Comparison of ENCODE assay signal across 11 cellular contexts in genomic region chr16:16213863-16214293, GRCh38. TPM values are rescaled to one million over a fixed set of nuclear protein-coding genes. Genes with fewer than 3 reads are reported as not detected.
DNase-seq lines count a peak whose midpoint lies in the region; ATAC-seq and TF ChIP-seq lines count a peak whose summit lies in the region.
"Not testable (repeated sequence)": the region's sequence is repeated elsewhere in the genome, so short reads cannot be mapped to it uniquely, and the experiment has no call there.
"Had no signal": no experiment of that assay in that cellular context is flagged by ENCODE, and none has a peak within 500 bp of the region (broad histone marks: within the 10 kb centered on the region; RNA-seq: fewer than 3 reads in every experiment).

No MANE protein-coding gene starts in this region.

- H3K27ac Mint-ChIP-seq in naive thymus-derived CD4-positive, alpha-beta T cell: not testable (repeated sequence)

- dilution Hi-C loops in mammary epithelial cell (cut with HindIII; ENCODE audit: low sequenced_read_pairs): not testable (repeated sequence)

- intact Hi-C loops in mammary epithelial cell (cut with micrococcal nuclease); right cardiac atrium (cut with DNase I); naive thymus-derived CD4-positive, alpha-beta T cell (cut with micrococcal nuclease): not testable (repeated sequence)

- not testable (repeated sequence) for H3K9ac ChIP-seq in mammary epithelial cell (ENCODE audit: insufficient read depth, low read length)

- not testable (repeated sequence) for H3K4me3 Mint-ChIP-seq in naive thymus-derived CD4-positive, alpha-beta T cell

- in situ Hi-C loops in mammary epithelial cell (cut with MboI; ENCODE audit: low sequenced_read_pairs in 2 of 2): not testable (repeated sequence)

- not testable (repeated sequence) for H3K4me3 ChIP-seq in HL-60 (replicated peaks; ENCODE audit: insufficient read depth, low read length); mammary epithelial cell (replicated peaks in 1 of 3; ENCODE audit: insufficient read depth in 1 of 3, low read depth in 2 of 3, low read length in 3 of 3); fibroblast of pulmonary artery (replicated peaks; ENCODE audit: low read depth, low read length); right cardiac atrium (ENCODE audit: low read length); naive thymus-derived CD4-positive, alpha-beta T cell (ENCODE audit: low read length); thoracic aorta

- not testable (repeated sequence) for H3K79me2 ChIP-seq in mammary epithelial cell (ENCODE audit: insufficient read depth, low read length)

- 43% methylated on average over 1 of the region's 4 CpGs for WGBS in mammary epithelial cell (ENCODE audit: low coverage, missing lambda C conversion rate)
- WGBS in right cardiac atrium: 45% methylated on average over 2 of the region's 4 CpGs

- H3K27me3 Mint-ChIP-seq in naive thymus-derived CD4-positive, alpha-beta T cell: not testable (repeated sequence)

- H3K36me3 Mint-ChIP-seq in naive thymus-derived CD4-positive, alpha-beta T cell: not testable (repeated sequence)

- POLR2A ChIA-PET in naive thymus-derived CD4-positive, alpha-beta T cell (lab: Charles Lee): not testable (repeated sequence)

- not testable (repeated sequence) for H3K27ac ChIP-seq in HL-60 (replicated peaks); mammary epithelial cell (ENCODE audit: insufficient read depth, low read depth, low read length); right cardiac atrium (ENCODE audit: low read length); naive thymus-derived CD4-positive, alpha-beta T cell (ENCODE audit: low read depth, low read length)
- H3K27ac ChIP-seq in thoracic aorta: peak overlapping the region in 1 of 2 donors; percentile 35

- H4K20me1 ChIP-seq in mammary epithelial cell (ENCODE audit: insufficient read depth, low read length): not testable (repeated sequence)

- not testable (repeated sequence) for TF ChIP-seq CTCF in HL-60 (IDR thresholded peaks at IDR 0.05; ENCODE audit: insufficient read depth, low read length); mammary epithelial cell (conservative IDR thresholded peaks at IDR 0.05 in 1 of 2, IDR thresholded peaks at IDR 0.05 in 1 of 2; ENCODE audit: extremely low read depth in 1 of 2, insufficient read depth in 1 of 2, low read depth in 1 of 2, low read length in 2 of 2); fibroblast of pulmonary artery (IDR thresholded peaks at IDR 0.05; ENCODE audit: low read length, missing control alignments); thoracic aorta (IDR thresholded peaks at IDR 0.05)

- not testable (repeated sequence) for H3K36me3 ChIP-seq in mammary epithelial cell (ENCODE audit: insufficient read depth, low read length); naive thymus-derived CD4-positive, alpha-beta T cell (ENCODE audit: control insufficient read depth in 2 of 3, insufficient read depth in 3 of 3, low read length in 3 of 3); thoracic aorta

- DNase-seq in AML-193 (lab: John Stamatoyannopoulos, UW) (peak; percentile 38 to 47), HL-60 (ENCODE audit: low read depth in 1 of 2, low spot score in 1 of 2) (peak; percentile 51 to 61), NOMO-1 (lab: John Stamatoyannopoulos, UW; ENCODE audit: unreplicated experiment in 2 of 2) (peak; percentile 23 to 37), mammary epithelial cell (peak; percentile 20), fibroblast of pulmonary artery (ENCODE audit: low read depth) (peak; percentile 66)
- DNase-seq in right cardiac atrium; naive thymus-derived CD4-positive, alpha-beta T cell; thoracic aorta (ENCODE audit: low spot score): not testable (repeated sequence)

- CTCF ChIA-PET in mammary epithelial cell (lab: Charles Lee; ENCODE audit: low non-redundant PET); naive thymus-derived CD4-positive, alpha-beta T cell (lab: Charles Lee): not testable (repeated sequence)

- not testable (repeated sequence) for H3K9me3 Mint-ChIP-seq in naive thymus-derived CD4-positive, alpha-beta T cell

- not testable (repeated sequence) for H3K4me1 Mint-ChIP-seq in naive thymus-derived CD4-positive, alpha-beta T cell

- H3K4me1 ChIP-seq in mammary epithelial cell (ENCODE audit: insufficient read depth, low read length); right cardiac atrium (ENCODE audit: control insufficient read depth, insufficient read depth, low read length); naive thymus-derived CD4-positive, alpha-beta T cell (ENCODE audit: control insufficient read depth in 2 of 2, insufficient read depth in 2 of 2, low read length in 2 of 2); thoracic aorta (ENCODE audit: control insufficient read depth in 1 of 2, low read depth in 2 of 2): not testable (repeated sequence)

- H2AFZ ChIP-seq in mammary epithelial cell (ENCODE audit: low read depth, low read length): not testable (repeated sequence)

- BruUV-seq in mammary epithelial cell (replicated peaks; lab: Mats Ljungman, UMichigan): not testable (repeated sequence)

- not testable (repeated sequence) for H3K27me3 ChIP-seq in HL-60 (ENCODE audit: insufficient read depth, poor library complexity, severe bottlenecking); mammary epithelial cell (ENCODE audit: insufficient read depth, low read length); right cardiac atrium (ENCODE audit: control insufficient read depth, insufficient read depth); naive thymus-derived CD4-positive, alpha-beta T cell (ENCODE audit: control insufficient read depth in 2 of 2, insufficient read depth in 2 of 2, low read length in 2 of 2); thoracic aorta (replicated peaks; ENCODE audit: insufficient read depth)

- H3K9me3 ChIP-seq in mammary epithelial cell (replicated peaks; ENCODE audit: insufficient read depth, low read length); right cardiac atrium (ENCODE audit: control insufficient read depth, low read length); naive thymus-derived CD4-positive, alpha-beta T cell (ENCODE audit: control insufficient read depth in 2 of 3, low read length in 3 of 3); thoracic aorta: not testable (repeated sequence)

- not testable (repeated sequence) for H3K4me2 ChIP-seq in mammary epithelial cell (ENCODE audit: insufficient read depth, low read depth, low read length)

- ATAC-seq in right cardiac atrium (peak; percentile 46 to 56), thoracic aorta (ENCODE audit: insufficient number of reproducible peaks, low FRiP score, low read depth) (peak; percentile 56)
- peak; percentile 74 for ATAC-seq in naive thymus-derived CD4-positive, alpha-beta T cell

RNA-seq across cellular contexts. Expression of gene ABCC6, which starts 9.4 kb away (rescaled TPM):
- under 1 TPM in 1 of 2 donors, not detected in 1; 0.33 TPM for total RNA-seq in mammary epithelial cell
- polyA plus RNA-seq in mammary epithelial cell: 0.20 TPM
- not detected for polyA minus RNA-seq in mammary epithelial cell
- 1 to 10 TPM; 2.9 to 5.7 (median 4.5) TPM for total RNA-seq in right cardiac atrium
- 7.7 TPM for polyA plus RNA-seq in right cardiac atrium
- total RNA-seq in naive thymus-derived CD4-positive, alpha-beta T cell: 1 to 10 TPM in 1 of 5 experiments, under 1 TPM in 1, not detected in 3; 0.08 to 3.9 TPM
- polyA plus RNA-seq in naive thymus-derived CD4-positive, alpha-beta T cell: under 1 TPM; 0.09 to 0.20 TPM
- total RNA-seq in thoracic aorta: 1 to 10 TPM in 1 of 2 donors, under 1 TPM in 1; 0.41 to 1.5 TPM
- total RNA-seq: A673, HT1080, SK-MEL-5 had no signal

RNA-seq across cellular contexts. Expression of gene NOMO3, which starts 18.4 kb away (rescaled TPM):
- total RNA-seq in mammary epithelial cell (10 to 100 TPM; 33.8 to 74.3 TPM), right cardiac atrium (100 to 1,000 TPM in 1 of 4 donors, 10 to 100 TPM in 3; 28.9 to 129 (median 48.3) TPM), thoracic aorta (10 to 100 TPM; 36.2 to 82.0 TPM)
- polyA plus RNA-seq in mammary epithelial cell (21.2 TPM), right cardiac atrium (21.9 TPM)
- polyA minus RNA-seq in mammary epithelial cell: 201 TPM
- total RNA-seq in naive thymus-derived CD4-positive, alpha-beta T cell: 10 to 100 TPM; 33.8 to 57.7 (median 40.2) TPM
- polyA plus RNA-seq in naive thymus-derived CD4-positive, alpha-beta T cell: 10 to 100 TPM; 16.0 to 20.0 TPM
